ENCODE assay signal across 12 cellular contexts in the genomic region with DNA sequence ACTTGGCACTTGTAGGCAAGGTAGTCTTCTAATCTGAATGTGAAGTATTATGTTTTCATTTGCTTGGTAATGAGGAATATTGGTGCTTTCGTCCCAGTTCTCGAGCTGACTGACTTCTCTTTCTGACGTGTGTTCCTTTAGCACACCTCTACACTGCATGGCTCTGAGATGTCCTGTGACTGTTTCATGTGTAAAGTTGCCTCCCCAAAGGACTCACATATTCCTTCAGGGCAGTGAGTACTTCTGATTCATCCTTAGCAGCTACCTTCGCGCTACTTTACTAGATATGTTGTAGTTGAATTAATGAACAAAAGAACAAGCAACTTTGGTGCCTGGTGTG.
DNase-seq lines count a peak whose midpoint lies in the region; ATAC-seq, FAIRE-seq and TF ChIP-seq lines count a peak whose summit lies in the region.
"Had no signal": no experiment of that assay in that cellular context is flagged by ENCODE, and none has a peak within 500 bp of the region (broad histone marks: within the 10 kb centered on the region; RNA-seq: fewer than 3 reads in every experiment).

No MANE protein-coding gene starts in this region.

- no peaks in the 10 kb centered on the region for H3K36me3 ChIP-seq in GM23248 (ENCODE audit: low read depth)
- H3K36me3 ChIP-seq in RWPE2 (ENCODE audit: low read depth) = peaks cover 62% of the 10 kb centered on the region
- H3K36me3 ChIP-seq in neural progenitor cell = no peaks in the 10 kb centered on the region

- no peaks in the 10 kb centered on the region for H3K36me3 Mint-ChIP-seq in neural progenitor cell

- no peak for DNase-seq in GM23248
- DNase-seq in RWPE2 (ENCODE audit: low spot score) = no peak
- no peak for DNase-seq in foreskin keratinocyte
- no peak for DNase-seq in stimulated activated naive CD8-positive, alpha-beta T cell treated with anti-CD3 and anti-CD28 coated beads, Interleukin-15, amount 100 ng/mL, for 72 hours
- no peak for DNase-seq in frontal cortex (ENCODE audit: low spot score in 2 of 2)
- no peak for DNase-seq in neural progenitor cell (ENCODE audit: low spot score)
- no peak for DNase-seq in GM19239 (ENCODE audit: insufficient read length, low spot score)
- DNase-seq: NCI-H2081 treated with DMSO at 0.1 percent for 48 hours; stimulated activated naive CD4-positive, alpha-beta T cell had no signal

- H3K9me3 ChIP-seq in GM23248 (ENCODE audit: low read depth) (no peaks in the 10 kb centered on the region), RWPE2 (ENCODE audit: severe bottlenecking) (no peaks in the 10 kb centered on the region), neural progenitor cell (ENCODE audit: low read depth) (no peaks in the 10 kb centered on the region)

- no peak for FAIRE-seq in frontal cortex (lab: Jason Lieb, UNC)
- FAIRE-seq in GM19239 (lab: Jason Lieb, UNC) = no peak
- FAIRE-seq: islet of Langerhans had no signal

- H3K4me2 ChIP-seq in GM23248 (ENCODE audit: unreplicated experiment) (peak overlapping the region; percentile 64), neural progenitor cell (no peak overlapping the region)

- H3K9ac ChIP-seq in GM23248 = peak overlapping the region; percentile 74
- H3K9ac ChIP-seq in neural progenitor cell = no peak overlapping the region

- H3K4me1 ChIP-seq in GM23248 (ENCODE audit: insufficient read depth) (peaks cover 70% of the 10 kb centered on the region), RWPE2 (ENCODE audit: insufficient read depth, poor library complexity, severe bottlenecking) (peaks cover 78% of the 10 kb centered on the region), foreskin keratinocyte (peaks cover 74% of the 10 kb centered on the region), neural progenitor cell (peaks cover 17% of the 10 kb centered on the region)

- no peak for TF ChIP-seq CTCF in RWPE2 (IDR thresholded peaks at IDR 0.05; ENCODE audit: poor library complexity, severe bottlenecking)
- no peak for TF ChIP-seq CTCF in foreskin keratinocyte (conservative IDR thresholded peaks at IDR 0.05)
- no peak for TF ChIP-seq CTCF in neural progenitor cell (IDR thresholded peaks at IDR 0.05)

- WGBS in GM23248 (ENCODE audit: low coverage in 1 of 2, low lambda C conversion rate in 2 of 2, missing lambda C conversion rate in 2 of 2), 2 experiments = 20 to 24% methylated on average over 5 of the region's 5 CpGs

- no peak overlapping the region for H2AFZ ChIP-seq in GM23248
- no peak overlapping the region for H2AFZ ChIP-seq in neural progenitor cell (replicated peaks)

- H3K9me3 Mint-ChIP-seq in stimulated activated naive CD8-positive, alpha-beta T cell treated with anti-CD3 and anti-CD28 coated beads, Interleukin-15, amount 100 ng/mL, for 72 hours = peaks cover 0 to 5% of the 10 kb centered on the region in 2 donors
- peaks cover 5% of the 10 kb centered on the region for H3K9me3 Mint-ChIP-seq in neural progenitor cell
- H3K9me3 Mint-ChIP-seq: neural crest cell; T-helper 2 cell treated with Interferon-gamma antibody and Interleukin-4, amounts not matched to agents 5 μg/mL and 100 μg/mL, for 36 hours had no signal

- H3K27ac Mint-ChIP-seq in stimulated activated naive CD8-positive, alpha-beta T cell treated with anti-CD3 and anti-CD28 coated beads, Interleukin-15, amount 100 ng/mL, for 72 hours = no peak overlapping the region
- H3K27ac Mint-ChIP-seq in neural progenitor cell = no peak overlapping the region
- H3K27ac Mint-ChIP-seq: T-helper 2 cell treated with Interferon-gamma antibody and Interleukin-4, amounts not matched to agents 5 μg/mL and 100 μg/mL, for 36 hours had no signal

- H4K20me1 ChIP-seq in GM23248 (ENCODE audit: insufficient read depth) = no peaks in the 10 kb centered on the region
- H4K20me1 ChIP-seq in neural progenitor cell (ENCODE audit: low read depth) = no peaks in the 10 kb centered on the region

- H3F3A ChIP-seq in GM23248 (ENCODE audit: insufficient read depth) (peaks cover 66% of the 10 kb centered on the region), neural progenitor cell (ENCODE audit: low read depth) (peaks cover 15% of the 10 kb centered on the region)

- no peaks in the 10 kb centered on the region for H3K27me3 ChIP-seq in GM23248 (replicated peaks; ENCODE audit: insufficient read depth)
- H3K27me3 ChIP-seq in RWPE2 (ENCODE audit: insufficient read depth, poor library complexity, severe bottlenecking) = no peaks in the 10 kb centered on the region
- H3K27me3 ChIP-seq in foreskin keratinocyte = no peaks in the 10 kb centered on the region
- no peaks in the 10 kb centered on the region for H3K27me3 ChIP-seq in neural progenitor cell

- H3K79me2 ChIP-seq in GM23248 (ENCODE audit: insufficient read depth) (peaks cover 68% of the 10 kb centered on the region), neural progenitor cell (ENCODE audit: low read depth) (no peaks in the 10 kb centered on the region)

- peak overlapping the region; percentile 13; the same call in 1 of the 2 replicates for H3K4me3 ChIP-seq in GM23248
- H3K4me3 ChIP-seq in RWPE2 (ENCODE audit: severe bottlenecking) = no peak overlapping the region
- H3K4me3 ChIP-seq in neural progenitor cell = no peak overlapping the region

- in situ Hi-C loops in GM23248 (cut with MboI) = no loop called here

- H3K4me3 Mint-ChIP-seq in stimulated activated naive CD8-positive, alpha-beta T cell treated with anti-CD3 and anti-CD28 coated beads, Interleukin-15, amount 100 ng/mL, for 72 hours = no peak overlapping the region
- H3K4me3 Mint-ChIP-seq in neural progenitor cell = no peak overlapping the region
- H3K4me3 Mint-ChIP-seq: neural crest cell; T-helper 2 cell treated with Interferon-gamma antibody and Interleukin-4, amounts not matched to agents 5 μg/mL and 100 μg/mL, for 36 hours had no signal

- H3K4me1 Mint-ChIP-seq in stimulated activated naive CD8-positive, alpha-beta T cell treated with anti-CD3 and anti-CD28 coated beads, Interleukin-15, amount 100 ng/mL, for 72 hours = peaks cover 19% of the 10 kb centered on the region
- H3K4me1 Mint-ChIP-seq in neural progenitor cell = peaks cover 64% of the 10 kb centered on the region

- no peaks in the 10 kb centered on the region; the same call in 1 of the 2 replicates for H3K9me2 ChIP-seq in GM23248 (ENCODE audit: insufficient read depth)

- peaks cover 43% of the 10 kb centered on the region for H3K27me3 Mint-ChIP-seq in stimulated activated naive CD8-positive, alpha-beta T cell treated with anti-CD3 and anti-CD28 coated beads, Interleukin-15, amount 100 ng/mL, for 72 hours
- peaks cover 5% of the 10 kb centered on the region for H3K27me3 Mint-ChIP-seq in neural progenitor cell (ENCODE audit: insufficient read depth, low read depth)

- H3K27ac ChIP-seq in GM23248 = peak overlapping the region; percentile 99
- peak overlapping the region; percentile 99 for H3K27ac ChIP-seq in RWPE2 (ENCODE audit: poor library complexity, severe bottlenecking)
- peak overlapping the region; percentile 95 for H3K27ac ChIP-seq in foreskin keratinocyte
- no peak overlapping the region for H3K27ac ChIP-seq in neural progenitor cell

- no peak for ATAC-seq in RWPE2 (ENCODE audit: low read depth)
- ATAC-seq in foreskin keratinocyte = peak; percentile 72
- peak; percentile 8 for ATAC-seq in stimulated activated naive CD8-positive, alpha-beta T cell treated with anti-CD3 and anti-CD28 coated beads, Interleukin-15, amount 100 ng/mL, for 72 hours
